ENCODE assay signal across 18 cellular contexts in the genomic region with DNA sequence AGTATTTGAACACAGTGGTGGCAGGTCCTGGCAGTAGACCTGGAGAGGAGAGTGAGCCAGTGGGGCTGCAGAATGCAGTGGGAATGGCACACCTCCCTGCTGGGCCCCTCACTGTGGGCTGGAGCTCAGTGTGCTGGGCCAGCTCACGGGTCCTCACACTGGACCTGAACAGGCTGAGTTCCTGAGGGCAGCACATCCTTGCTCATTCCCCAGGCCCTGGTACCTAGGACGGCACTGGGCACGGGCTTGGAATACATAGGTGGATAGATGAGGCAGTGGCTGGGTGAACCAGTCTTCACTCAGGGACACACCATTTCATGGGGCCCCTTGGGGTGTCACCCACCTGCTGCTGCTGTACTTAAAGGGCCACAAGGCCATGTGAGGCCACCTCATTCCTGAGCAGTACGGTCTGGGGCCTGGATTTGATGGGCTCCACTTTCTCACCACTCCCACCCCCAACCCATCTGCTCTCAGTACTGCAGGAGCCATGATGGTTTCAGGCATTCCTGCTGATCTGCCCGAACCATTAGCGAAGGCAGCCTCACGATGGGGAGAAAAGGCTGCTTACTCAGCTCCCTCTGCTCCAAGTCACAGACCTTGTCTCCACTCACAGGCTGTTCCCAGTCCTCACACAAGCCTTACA. TPM values are rescaled to one million over a fixed set of nuclear protein-coding genes. Genes with fewer than 3 reads are reported as not detected.
DNase-seq lines count a peak whose midpoint lies in the region; ATAC-seq and TF ChIP-seq lines count a peak whose summit lies in the region.
"Had no signal": no experiment of that assay in that cellular context is flagged by ENCODE, and none has a peak within 500 bp of the region (broad histone marks: within the 10 kb centered on the region; RNA-seq: fewer than 3 reads in every experiment).

No MANE protein-coding gene starts in this region.

- peak overlapping the region; percentile 86; the same call in 1 of the 2 replicates for H3K27ac Mint-ChIP-seq in WTC11
- H3K27ac Mint-ChIP-seq: HFFc6, memory B cell had no signal

- no peak overlapping the region for H4K5ac ChIP-seq in mesendoderm (ENCODE audit: low read length)

- H3K27me3 Mint-ChIP-seq in WTC11 (ENCODE audit: low read depth): no peaks in the 10 kb centered on the region; the same call in 1 of the 2 replicates
- H3K27me3 Mint-ChIP-seq: memory B cell had no signal

- no peak overlapping the region for H3K9ac ChIP-seq in mesendoderm (ENCODE audit: low read length)

- peaks cover 29% of the 10 kb centered on the region for H3K36me3 Mint-ChIP-seq in WTC11

- H3K56ac ChIP-seq in mesendoderm (ENCODE audit: low read length): no peak overlapping the region

- H3K4me3 Mint-ChIP-seq in WTC11: no peak overlapping the region
- H3K4me3 Mint-ChIP-seq: HFFc6, memory B cell had no signal

- ATAC-seq in heart right ventricle (no peak), WTC11 (no peak), HG02973 (IDR thresholded peaks at IDR 0.05; ENCODE audit: unreplicated experiment) (no peak)

- 90 to 92% methylated on average over 7 of the region's 7 CpGs for WGBS in heart right ventricle, 2 donors
- no CpG with 5 or more reads among the region's 7 CpGs for WGBS in mesendoderm (ENCODE audit: extremely low coverage, insufficient coverage, low lambda C conversion rate)
- 65 to 85% methylated on average over 4 to 7 of the region's 7 CpGs for WGBS in testis, 2 donors

- CTCF ChIA-PET in WTC11 (lab: Charles Lee): interaction anchor here (1.0 to 1.5 kb wide), 3 partner anchors 20 to 492 kb away, joined by 3 to 7 read pairs (median 5); no protein-coding TSS in a partner anchor

- no peak overlapping the region for H3K4me3 ChIP-seq in heart right ventricle
- no peak overlapping the region for H3K4me3 ChIP-seq in mesendoderm (ENCODE audit: low read length)
- H3K4me3 ChIP-seq in testis: no peak overlapping the region
- H3K4me3 ChIP-seq: cardiac muscle cell, hepatocyte, SJSA1, suprapubic skin had no signal

- no peak overlapping the region for H3K4ac ChIP-seq in mesendoderm (ENCODE audit: low read depth, low read length)

- intact Hi-C loops in cardiac septum (cut with DNase I): no loop called here
- intact Hi-C loops in heart right ventricle (cut with DNase I): no loop called here
- intact Hi-C loops in testis (cut with DNase I; ENCODE audit: low total_unique reads): no loop called here

- H2BK5ac ChIP-seq in mesendoderm (ENCODE audit: low read length): no peak overlapping the region

- H3K4me1 Mint-ChIP-seq in WTC11: peaks cover 38% of the 10 kb centered on the region

- H3K9me3 Mint-ChIP-seq in WTC11: no peaks in the 10 kb centered on the region
- H3K9me3 Mint-ChIP-seq: HFFc6, memory B cell had no signal

- no peak overlapping the region for H2BK120ac ChIP-seq in mesendoderm (ENCODE audit: low read depth, low read length)

- peaks cover 0 to 26% (median 0%) of the 10 kb centered on the region in 9 donors for H3K36me3 ChIP-seq in heart right ventricle
- H3K36me3 ChIP-seq in mesendoderm (ENCODE audit: control insufficient read depth, insufficient read depth, low read length): no peaks in the 10 kb centered on the region
- H3K36me3 ChIP-seq in testis (ENCODE audit: low read depth, missing control alignments): no peaks in the 10 kb centered on the region

- H3K4me1 ChIP-seq in heart right ventricle (peaks cover 0 to 13% (median 9%) of the 10 kb centered on the region in 9 donors), mesendoderm (ENCODE audit: control insufficient read depth, low read depth, low read length) (no peaks in the 10 kb centered on the region), testis (peaks cover 34% of the 10 kb centered on the region)

- POLR2A ChIA-PET in WTC11 (lab: Charles Lee): no interaction called here

- H4K8ac ChIP-seq in mesendoderm (ENCODE audit: low read depth, low read length): no peak overlapping the region

- H3K27ac ChIP-seq in heart right ventricle (no peak overlapping the region), mesendoderm (ENCODE audit: low read depth, low read length) (no peak overlapping the region), testis (peak overlapping the region; percentile 72 to 74)
- H3K27ac ChIP-seq: cardiac muscle cell, hepatocyte, SJSA1, suprapubic skin had no signal

- TF ChIP-seq CTCF in heart right ventricle (IDR thresholded peaks at IDR 0.05): no peak
- TF ChIP-seq CTCF in WTC11 (IDR thresholded peaks at IDR 0.05): no peak
- no peak for TF ChIP-seq CTCF in testis (IDR thresholded peaks at IDR 0.05)

- H3K23ac ChIP-seq in mesendoderm (ENCODE audit: low read length): peak overlapping the region; percentile 91

- peaks cover 13% of the 10 kb centered on the region for H3K79me1 ChIP-seq in mesendoderm (ENCODE audit: low read length)

- no peak for TF ChIP-seq POLR2A in testis (IDR thresholded peaks at IDR 0.05)

- no peak overlapping the region for H3K4me2 ChIP-seq in mesendoderm (ENCODE audit: low read length)
- H3K4me2 ChIP-seq: hepatocyte had no signal

- no peak overlapping the region for H3K18ac ChIP-seq in mesendoderm (ENCODE audit: low read length)

- no peaks in the 10 kb centered on the region for H3K27me3 ChIP-seq in heart right ventricle
- no peaks in the 10 kb centered on the region for H3K27me3 ChIP-seq in mesendoderm (ENCODE audit: insufficient read depth, low read length, poor library complexity)
- H3K27me3 ChIP-seq in testis: no peaks in the 10 kb centered on the region
- H3K27me3 ChIP-seq: cardiac muscle cell, hepatocyte, SJSA1, suprapubic skin had no signal

- peaks cover 10% of the 10 kb centered on the region for H3K79me2 ChIP-seq in mesendoderm (ENCODE audit: control insufficient read depth, insufficient read depth, low read length)

- no peaks in the 10 kb centered on the region for H3K9me3 ChIP-seq in heart right ventricle
- H3K9me3 ChIP-seq in testis: no peaks in the 10 kb centered on the region
- H3K9me3 ChIP-seq: SJSA1, suprapubic skin had no signal

- DNase-seq in cardiac septum (ENCODE audit: low spot score): peak; percentile 66
- no peak for DNase-seq in heart right ventricle
- DNase-seq in WTC11 (ENCODE audit: low spot score): no peak
- DNase-seq in mesendoderm: no peak
- peak; percentile 13 for DNase-seq in testis
- DNase-seq in nucleus accumbens (lab: John Stamatoyannopoulos, UW): no peak
- no peak for DNase-seq in T-helper 9 cell
- DNase-seq: activated CD8-positive, alpha-beta memory T cell treated with anti-CD3 and anti-CD28 coated beads, Interleukin-2, amount 50 U/mL, for 48 hours; COR-L47; effector CD8-positive, alpha-beta T cell; HFFc6; T1000 had no signal

- no peak overlapping the region for H2AK5ac ChIP-seq in mesendoderm (ENCODE audit: low read length)

- no peak overlapping the region for H2BK15ac ChIP-seq in mesendoderm (replicated peaks; ENCODE audit: low read depth)

TF ChIP-seq in WTC11, 78 proteins besides CTCF, POLR2A, EP300 and RAD21:
- TF ChIP-seq FOXP1 (CRISPR knock-in tag; IDR thresholded peaks at IDR 0.05; ENCODE audit: borderline replicate concordance): 0 out of 2 replicates have a peak, but pooled peaks have one; percentile 46
- no peak for TF ChIP-seq IRF2 (CRISPR knock-in tag; IDR thresholded peaks at IDR 0.05; ENCODE audit: borderline replicate concordance, low read depth)

RNA-seq across cellular contexts. Expression of a gene that starts 4.2 kb away (rescaled TPM):
- total RNA-seq in cardiac septum (6.9 TPM), heart right ventricle (10 to 100 TPM in 5 of 10 donors, 1 to 10 TPM in 5; 8.5 to 14.6 (median 9.8) TPM), WTC11 (2021) (33.5 to 41.1 TPM (median 34.1 TPM) in 3 replicates), testis (10 to 100 TPM; 26.4 to 28.8 TPM)
- polyA plus RNA-seq in heart right ventricle (10 to 100 TPM in 1 of 2 donors, 1 to 10 TPM in 1; 4.6 to 11.1 TPM), testis (ENCODE audit: insufficient read depth, low read depth, low replicate concordance) (19.0 TPM)
- polyA plus RNA-seq in mesendoderm (2013, experiment 1 of 2): 20.2 TPM
- 19.5 TPM for polyA plus RNA-seq in mesendoderm (2013, experiment 2 of 2)

Comparison
In these comparisons a context has a peak if more than half of its experiments do, and no peak if none do; other contexts are left out.
1. DNase-seq: peak in cardiac septum (single experiment) and testis (single experiment); none in heart right ventricle (0 of 2), WTC11 (single experiment), mesendoderm (single experiment), nucleus accumbens (0 of 56) and T-helper 9 cell (single experiment).
2. H3K27ac ChIP-seq: peak in testis (2 of 2); none in heart right ventricle (0 of 10) and mesendoderm (single experiment).